ENCODE assay signal across 8 cellular contexts in the genomic region with DNA sequence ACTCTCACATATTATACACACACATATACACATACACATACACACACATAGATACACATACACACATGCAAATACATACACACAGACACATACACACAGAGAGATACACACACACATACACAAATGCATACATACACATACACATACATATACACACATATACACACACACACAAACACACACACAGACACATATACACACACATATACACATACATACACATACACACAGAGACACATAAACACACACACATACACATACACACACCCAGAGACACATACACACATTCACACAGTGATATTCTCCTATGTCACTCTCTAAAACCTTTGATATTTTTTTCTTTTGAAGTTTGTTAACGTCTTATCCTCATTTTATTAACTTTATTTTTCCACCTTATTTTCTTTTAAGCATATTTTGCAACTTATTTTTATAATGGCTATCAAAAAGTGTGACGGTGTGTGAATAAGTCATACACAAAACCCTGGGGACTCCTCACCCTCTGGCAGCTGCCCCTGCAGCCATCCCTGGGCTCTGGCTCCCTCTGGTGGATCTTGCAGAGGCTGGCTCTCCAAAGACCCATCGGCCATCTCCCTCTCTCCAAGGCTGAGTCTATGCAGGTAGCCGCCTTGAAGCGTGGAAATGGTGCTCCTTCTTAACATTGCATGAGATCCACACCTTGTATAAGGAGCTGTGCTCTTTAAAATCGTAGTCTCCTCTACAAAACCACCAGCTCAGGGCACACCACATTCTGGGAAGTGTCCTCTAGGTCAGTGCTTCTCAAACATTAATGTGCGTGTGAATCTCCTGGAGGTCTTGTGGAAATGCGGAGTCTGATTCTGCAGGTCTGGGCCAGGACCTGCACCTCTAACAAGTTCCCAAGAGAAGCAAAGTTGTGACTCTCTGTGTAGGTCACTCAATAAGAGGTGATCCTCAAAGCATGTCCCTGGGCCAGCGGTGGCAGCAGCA. TPM values are rescaled to one million over a fixed set of nuclear protein-coding genes. Genes with fewer than 3 reads are reported as not detected.
DNase-seq lines count a peak whose midpoint lies in the region; ATAC-seq and TF ChIP-seq lines count a peak whose summit lies in the region.

No MANE protein-coding gene starts in this region.

- TF ChIP-seq POLR2A in esophagus squamous epithelium (IDR thresholded peaks at IDR 0.05) (no peak), stomach (IDR thresholded peaks at IDR 0.05) (no peak)

- H3K27me3 Mint-ChIP-seq in natural killer cell treated with Interleukin-12 subunit alpha and Interleukin-12 subunit beta and Interleukin-15 and Interleukin-18, amount 100 ng/mL, for 72 hours: peaks cover 12 to 36% of the 10 kb centered on the region in 2 donors

- H3K36me3 Mint-ChIP-seq in natural killer cell treated with Interleukin-12 subunit alpha and Interleukin-12 subunit beta and Interleukin-15 and Interleukin-18, amount 100 ng/mL, for 72 hours: no peaks in the 10 kb centered on the region

- no peak overlapping the region for H3K4me3 Mint-ChIP-seq in natural killer cell treated with Interleukin-12 subunit alpha and Interleukin-12 subunit beta and Interleukin-15 and Interleukin-18, amount 100 ng/mL, for 72 hours

- TF ChIP-seq CTCF in esophagus squamous epithelium (IDR thresholded peaks at IDR 0.05): peak in 5 of 6 experiments; percentile 62 to 84 (median 69)
- peak in 5 of 7 experiments; percentile 26 to 70 (median 62) for TF ChIP-seq CTCF in stomach (IDR thresholded peaks at IDR 0.05)

- no peak for TF ChIP-seq EP300 in stomach (IDR thresholded peaks at IDR 0.05)

- no peaks in the 10 kb centered on the region for H3K9me3 ChIP-seq in esophagus squamous epithelium
- no peaks in the 10 kb centered on the region for H3K9me3 ChIP-seq in stomach

- no peaks in the 10 kb centered on the region for H3K4me1 ChIP-seq in esophagus squamous epithelium
- H3K4me1 ChIP-seq in stomach: no peaks in the 10 kb centered on the region

- intact Hi-C loops in esophagus squamous epithelium (cut with DNase I): no loop called here
- intact Hi-C loops in stomach (cut with DNase I; ENCODE audit: low total_unique reads): no loop called here

- H3K36me3 ChIP-seq in esophagus squamous epithelium (no peaks in the 10 kb centered on the region), stomach (no peaks in the 10 kb centered on the region)

- H3K27ac ChIP-seq in esophagus squamous epithelium: no peak overlapping the region
- H3K27ac ChIP-seq in stomach: no peak overlapping the region

- ATAC-seq in HG02973 (IDR thresholded peaks at IDR 0.05; ENCODE audit: unreplicated experiment): peak; percentile 78
- peak; percentile 60 to 69 for ATAC-seq in natural killer cell treated with Interleukin-12 subunit alpha and Interleukin-12 subunit beta and Interleukin-15 and Interleukin-18, amount 100 ng/mL, for 72 hours
- no peak for ATAC-seq in HG03097 (IDR thresholded peaks at IDR 0.05; ENCODE audit: low FRiP score, unreplicated experiment)

- no peaks in the 10 kb centered on the region for H3K9me3 Mint-ChIP-seq in natural killer cell treated with Interleukin-12 subunit alpha and Interleukin-12 subunit beta and Interleukin-15 and Interleukin-18, amount 100 ng/mL, for 72 hours

- H3K27ac Mint-ChIP-seq in natural killer cell treated with Interleukin-12 subunit alpha and Interleukin-12 subunit beta and Interleukin-15 and Interleukin-18, amount 100 ng/mL, for 72 hours: no peak overlapping the region

- DNase-seq in GM04504 (ENCODE audit: low read depth) (peak; percentile 31), NCI-H69 (lab: John Stamatoyannopoulos, UW) (peak; percentile 54), esophagus squamous epithelium (lab: John Stamatoyannopoulos, UW) (no peak), stomach (peak; percentile 69)
- peak; percentile 19 for DNase-seq in activated CD8-positive, alpha-beta memory T cell treated with anti-CD3 and anti-CD28 coated beads, Interleukin-2, amount 50 U/mL, for 24 hours (ENCODE audit: extremely low read depth)
- peak; percentile 61 for DNase-seq in natural killer cell treated with Interleukin-12 subunit alpha and Interleukin-12 subunit beta and Interleukin-15 and Interleukin-18, amount 100 ng/mL, for 72 hours (ENCODE audit: low spot score)

- H3K4me3 ChIP-seq in esophagus squamous epithelium (no peak overlapping the region), stomach (no peak overlapping the region)

- H3K27me3 ChIP-seq in esophagus squamous epithelium: peaks cover 0 to 13% (median 0%) of the 10 kb centered on the region in 4 donors
- H3K27me3 ChIP-seq in stomach: peaks cover 0 to 23% (median 3%) of the 10 kb centered on the region in 3 donors

- H3K4me1 Mint-ChIP-seq in natural killer cell treated with Interleukin-12 subunit alpha and Interleukin-12 subunit beta and Interleukin-15 and Interleukin-18, amount 100 ng/mL, for 72 hours (ENCODE audit: low read depth in 2 of 2): peaks cover 0 to 5% of the 10 kb centered on the region in 2 donors

- 19 to 33% methylated on average over 4 to 7 of the region's 9 CpGs for WGBS in esophagus squamous epithelium, 2 donors
- 36 to 44% (median 40%) methylated on average over 9 of the region's 9 CpGs for WGBS in stomach, 5 donors

RNA-seq across cellular contexts. Expression of a gene that starts 4.1 kb away (rescaled TPM):
- total RNA-seq in esophagus squamous epithelium: not detected
- total RNA-seq in natural killer cell treated with Interleukin-12 subunit alpha and Interleukin-12 subunit beta and Interleukin-15 and Interleukin-18, amount 100 ng/mL, for 72 hours: not detected
- total RNA-seq in stomach: not detected
- polyA plus RNA-seq in stomach: not detected
